Comparison of ENCODE assay signal across 1 cellular context in genomic region chr6:15556711-15557110, GRCh38.
TF ChIP-seq lines count a peak whose summit lies in the region.

No MANE protein-coding gene starts in this region.

TF ChIP-seq in K562, 482 proteins besides CTCF, POLR2A, EP300 and RAD21 (continued from another document):
- TF ChIP-seq, protein P1, sequence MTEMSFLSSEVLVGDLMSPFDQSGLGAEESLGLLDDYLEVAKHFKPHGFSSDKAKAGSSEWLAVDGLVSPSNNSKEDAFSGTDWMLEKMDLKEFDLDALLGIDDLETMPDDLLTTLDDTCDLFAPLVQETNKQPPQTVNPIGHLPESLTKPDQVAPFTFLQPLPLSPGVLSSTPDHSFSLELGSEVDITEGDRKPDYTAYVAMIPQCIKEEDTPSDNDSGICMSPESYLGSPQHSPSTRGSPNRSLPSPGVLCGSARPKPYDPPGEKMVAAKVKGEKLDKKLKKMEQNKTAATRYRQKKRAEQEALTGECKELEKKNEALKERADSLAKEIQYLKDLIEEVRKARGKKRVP (CRISPR knock-in tag; IDR thresholded peaks at IDR 0.05), result no peak
- TF ChIP-seq NCOA6 (IDR thresholded peaks at IDR 0.05), result no peak
- peak; percentile 82; the same call in 1 of the 2 replicates for TF ChIP-seq HBP1 (CRISPR knock-in tag; IDR thresholded peaks at IDR 0.05)
- TF ChIP-seq HDAC3 (IDR thresholded peaks at IDR 0.05; ENCODE audit: borderline replicate concordance, partially characterized antibody), result no peak
- no peak for TF ChIP-seq IRF2 (CRISPR knock-in tag; IDR thresholded peaks at IDR 0.05)
- no peak for TF ChIP-seq ZNF3 (CRISPR knock-in tag; IDR thresholded peaks at IDR 0.05)
- no peak for TF ChIP-seq CBX2 (IDR thresholded peaks at IDR 0.05; ENCODE audit: insufficient read depth, low read length, poor library complexity, severe bottlenecking)
- peak; percentile 28; the same call in 1 of the 2 replicates for TF ChIP-seq ZNF644 (tag; IDR thresholded peaks at IDR 0.05; ENCODE audit: low read depth)
- TF ChIP-seq DMBX1 (CRISPR knock-in tag; IDR thresholded peaks at IDR 0.05; ENCODE audit: borderline replicate concordance), result peak; percentile 58; the same call in 1 of the 2 replicates
- no peak for TF ChIP-seq SUPT5H (IDR thresholded peaks at IDR 0.05)
- TF ChIP-seq SMAD4 (CRISPR knock-in tag; conservative IDR thresholded peaks at IDR 0.05), result no peak
- TF ChIP-seq, protein P2, sequence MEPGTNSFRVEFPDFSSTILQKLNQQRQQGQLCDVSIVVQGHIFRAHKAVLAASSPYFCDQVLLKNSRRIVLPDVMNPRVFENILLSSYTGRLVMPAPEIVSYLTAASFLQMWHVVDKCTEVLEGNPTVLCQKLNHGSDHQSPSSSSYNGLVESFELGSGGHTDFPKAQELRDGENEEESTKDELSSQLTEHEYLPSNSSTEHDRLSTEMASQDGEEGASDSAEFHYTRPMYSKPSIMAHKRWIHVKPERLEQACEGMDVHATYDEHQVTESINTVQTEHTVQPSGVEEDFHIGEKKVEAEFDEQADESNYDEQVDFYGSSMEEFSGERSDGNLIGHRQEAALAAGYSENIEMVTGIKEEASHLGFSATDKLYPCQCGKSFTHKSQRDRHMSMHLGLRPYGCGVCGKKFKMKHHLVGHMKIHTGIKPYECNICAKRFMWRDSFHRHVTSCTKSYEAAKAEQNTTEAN (CRISPR knock-in tag; IDR thresholded peaks at IDR 0.05), result peak; percentile 11; the same call in 1 of the 2 replicates
- TF ChIP-seq NRF1 (conservative IDR thresholded peaks at IDR 0.05 in 1 of 2, IDR thresholded peaks at IDR 0.05 in 1 of 2), result no peak
- no peak for TF ChIP-seq THRAP3 (IDR thresholded peaks at IDR 0.05; ENCODE audit: borderline replicate concordance)
- no peak for TF ChIP-seq HCFC1 (IDR thresholded peaks at IDR 0.05; ENCODE audit: low read depth, low read length)
- TF ChIP-seq, protein P3, sequence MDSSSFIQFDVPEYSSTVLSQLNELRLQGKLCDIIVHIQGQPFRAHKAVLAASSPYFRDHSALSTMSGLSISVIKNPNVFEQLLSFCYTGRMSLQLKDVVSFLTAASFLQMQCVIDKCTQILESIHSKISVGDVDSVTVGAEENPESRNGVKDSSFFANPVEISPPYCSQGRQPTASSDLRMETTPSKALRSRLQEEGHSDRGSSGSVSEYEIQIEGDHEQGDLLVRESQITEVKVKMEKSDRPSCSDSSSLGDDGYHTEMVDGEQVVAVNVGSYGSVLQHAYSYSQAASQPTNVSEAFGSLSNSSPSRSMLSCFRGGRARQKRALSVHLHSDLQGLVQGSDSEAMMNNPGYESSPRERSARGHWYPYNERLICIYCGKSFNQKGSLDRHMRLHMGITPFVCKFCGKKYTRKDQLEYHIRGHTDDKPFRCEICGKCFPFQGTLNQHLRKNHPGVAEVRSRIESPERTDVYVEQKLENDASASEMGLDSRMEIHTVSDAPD (CRISPR knock-in tag; IDR thresholded peaks at IDR 0.05), result no peak
- TF ChIP-seq, protein P4, sequence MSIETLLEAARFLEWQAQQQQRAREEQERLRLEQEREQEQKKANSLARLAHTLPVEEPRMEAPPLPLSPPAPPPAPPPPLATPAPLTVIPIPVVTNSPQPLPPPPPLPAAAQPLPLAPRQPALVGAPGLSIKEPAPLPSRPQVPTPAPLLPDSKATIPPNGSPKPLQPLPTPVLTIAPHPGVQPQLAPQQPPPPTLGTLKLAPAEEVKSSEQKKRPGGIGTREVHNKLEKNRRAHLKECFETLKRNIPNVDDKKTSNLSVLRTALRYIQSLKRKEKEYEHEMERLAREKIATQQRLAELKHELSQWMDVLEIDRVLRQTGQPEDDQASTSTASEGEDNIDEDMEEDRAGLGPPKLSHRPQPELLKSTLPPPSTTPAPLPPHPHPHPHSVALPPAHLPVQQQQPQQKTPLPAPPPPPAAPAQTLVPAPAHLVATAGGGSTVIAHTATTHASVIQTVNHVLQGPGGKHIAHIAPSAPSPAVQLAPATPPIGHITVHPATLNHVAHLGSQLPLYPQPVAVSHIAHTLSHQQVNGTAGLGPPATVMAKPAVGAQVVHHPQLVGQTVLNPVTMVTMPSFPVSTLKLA (conservative IDR thresholded peaks at IDR 0.05), result 0 out of 4 replicates have a peak, but pooled peaks of 1 of the 2 experiments have one; percentile 27
- 0 out of 2 replicates have a peak, but pooled peaks have one; percentile 9 for TF ChIP-seq TCFL5 (CRISPR knock-in tag; conservative IDR thresholded peaks at IDR 0.05)
- TF ChIP-seq SETDB1 (IDR thresholded peaks at IDR 0.05; ENCODE audit: low read length), result no peak
- TF ChIP-seq, protein P5, sequence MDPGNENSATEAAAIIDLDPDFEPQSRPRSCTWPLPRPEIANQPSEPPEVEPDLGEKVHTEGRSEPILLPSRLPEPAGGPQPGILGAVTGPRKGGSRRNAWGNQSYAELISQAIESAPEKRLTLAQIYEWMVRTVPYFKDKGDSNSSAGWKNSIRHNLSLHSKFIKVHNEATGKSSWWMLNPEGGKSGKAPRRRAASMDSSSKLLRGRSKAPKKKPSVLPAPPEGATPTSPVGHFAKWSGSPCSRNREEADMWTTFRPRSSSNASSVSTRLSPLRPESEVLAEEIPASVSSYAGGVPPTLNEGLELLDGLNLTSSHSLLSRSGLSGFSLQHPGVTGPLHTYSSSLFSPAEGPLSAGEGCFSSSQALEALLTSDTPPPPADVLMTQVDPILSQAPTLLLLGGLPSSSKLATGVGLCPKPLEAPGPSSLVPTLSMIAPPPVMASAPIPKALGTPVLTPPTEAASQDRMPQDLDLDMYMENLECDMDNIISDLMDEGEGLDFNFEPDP (CRISPR knock-in tag; IDR thresholded peaks at IDR 0.05), result no peak
- TF ChIP-seq HMGXB4 (CRISPR knock-in tag; IDR thresholded peaks at IDR 0.05), result no peak
- TF ChIP-seq XRCC3 (IDR thresholded peaks at IDR 0.05), result no peak
- TF ChIP-seq ZNF224 (CRISPR knock-in tag; IDR thresholded peaks at IDR 0.05), result no peak
- no peak for TF ChIP-seq ZNF785 (CRISPR knock-in tag; IDR thresholded peaks at IDR 0.05)
- TF ChIP-seq, protein P6, sequence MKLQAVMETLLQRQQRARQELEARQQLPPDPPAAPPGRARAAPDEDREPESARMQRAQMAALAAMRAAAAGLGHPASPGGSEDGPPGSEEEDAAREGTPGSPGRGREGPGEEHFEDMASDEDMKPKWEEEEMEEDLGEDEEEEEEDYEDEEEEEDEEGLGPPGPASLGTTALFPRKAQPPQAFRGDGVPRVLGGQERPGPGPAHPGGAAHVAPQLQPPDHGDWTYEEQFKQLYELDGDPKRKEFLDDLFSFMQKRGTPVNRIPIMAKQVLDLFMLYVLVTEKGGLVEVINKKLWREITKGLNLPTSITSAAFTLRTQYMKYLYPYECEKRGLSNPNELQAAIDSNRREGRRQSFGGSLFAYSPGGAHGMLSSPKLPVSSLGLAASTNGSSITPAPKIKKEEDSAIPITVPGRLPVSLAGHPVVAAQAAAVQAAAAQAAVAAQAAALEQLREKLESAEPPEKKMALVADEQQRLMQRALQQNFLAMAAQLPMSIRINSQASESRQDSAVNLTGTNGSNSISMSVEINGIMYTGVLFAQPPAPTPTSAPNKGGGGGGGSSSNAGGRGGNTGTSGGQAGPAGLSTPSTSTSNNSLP (IDR thresholded peaks at IDR 0.05; ENCODE audit: borderline replicate concordance, low read depth, low read length), result no peak
- no peak for TF ChIP-seq CC2D1A (IDR thresholded peaks at IDR 0.05)
- TF ChIP-seq RFX1 (IDR thresholded peaks at IDR 0.05), result peak; percentile 45; the same call in 1 of the 2 replicates
- no peak for TF ChIP-seq CHD4 (IDR thresholded peaks at IDR 0.05; ENCODE audit: insufficient read depth, insufficient replicate concordance, low read depth, low read length, poor library complexity, severe bottlenecking)
- no peak for TF ChIP-seq NFE2 (IDR thresholded peaks at IDR 0.05; ENCODE audit: low read depth)
- TF ChIP-seq ZNF586 (CRISPR knock-in tag; conservative IDR thresholded peaks at IDR 0.05), result no peak
- no peak for TF ChIP-seq ZBED1 (IDR thresholded peaks at IDR 0.05)
- TF ChIP-seq HNRNPL (IDR thresholded peaks at IDR 0.05; ENCODE audit: low read depth, low read length), result no peak
- TF ChIP-seq PCBP2 (IDR thresholded peaks at IDR 0.05; ENCODE audit: low read depth, low read length, poor library complexity, severe bottlenecking), result no peak
- no peak for TF ChIP-seq POU5F1 (IDR thresholded peaks at IDR 0.05; ENCODE audit: borderline replicate concordance, low read depth, low read length, partially characterized antibody)
- TF ChIP-seq HSF4 (CRISPR knock-in tag; IDR thresholded peaks at IDR 0.05; ENCODE audit: borderline replicate concordance), result 0 out of 2 replicates have a peak, but pooled peaks have one; percentile 25
- TF ChIP-seq NBN (IDR thresholded peaks at IDR 0.05; ENCODE audit: low read depth), result no peak; the same call in 1 of the 2 replicates
- peak; percentile 52 for TF ChIP-seq PKNOX1 (IDR thresholded peaks at IDR 0.05)
- TF ChIP-seq BCL6 (CRISPR knock-in tag; IDR thresholded peaks at IDR 0.05), result 0 out of 2 replicates have a peak, but pooled peaks have one; percentile 11
- TF ChIP-seq MYBL2 (IDR thresholded peaks at IDR 0.05; ENCODE audit: low read depth), result no peak
- no peak for TF ChIP-seq MYBL2 (CRISPR knock-in tag; IDR thresholded peaks at IDR 0.05; ENCODE audit: borderline replicate concordance)
- TF ChIP-seq GTF2A2 (tag; IDR thresholded peaks at IDR 0.05), result no peak
- no peak for TF ChIP-seq MEIS2 (IDR thresholded peaks at IDR 0.05; ENCODE audit: partially characterized antibody)
- TF ChIP-seq ZBTB17 (CRISPR knock-in tag; IDR thresholded peaks at IDR 0.05), result no peak
- no peak for TF ChIP-seq SAP30 (IDR thresholded peaks at IDR 0.05; ENCODE audit: borderline replicate concordance, insufficient read depth, low read depth, low read length, poor library complexity, severe bottlenecking)
- TF ChIP-seq, protein P7, sequence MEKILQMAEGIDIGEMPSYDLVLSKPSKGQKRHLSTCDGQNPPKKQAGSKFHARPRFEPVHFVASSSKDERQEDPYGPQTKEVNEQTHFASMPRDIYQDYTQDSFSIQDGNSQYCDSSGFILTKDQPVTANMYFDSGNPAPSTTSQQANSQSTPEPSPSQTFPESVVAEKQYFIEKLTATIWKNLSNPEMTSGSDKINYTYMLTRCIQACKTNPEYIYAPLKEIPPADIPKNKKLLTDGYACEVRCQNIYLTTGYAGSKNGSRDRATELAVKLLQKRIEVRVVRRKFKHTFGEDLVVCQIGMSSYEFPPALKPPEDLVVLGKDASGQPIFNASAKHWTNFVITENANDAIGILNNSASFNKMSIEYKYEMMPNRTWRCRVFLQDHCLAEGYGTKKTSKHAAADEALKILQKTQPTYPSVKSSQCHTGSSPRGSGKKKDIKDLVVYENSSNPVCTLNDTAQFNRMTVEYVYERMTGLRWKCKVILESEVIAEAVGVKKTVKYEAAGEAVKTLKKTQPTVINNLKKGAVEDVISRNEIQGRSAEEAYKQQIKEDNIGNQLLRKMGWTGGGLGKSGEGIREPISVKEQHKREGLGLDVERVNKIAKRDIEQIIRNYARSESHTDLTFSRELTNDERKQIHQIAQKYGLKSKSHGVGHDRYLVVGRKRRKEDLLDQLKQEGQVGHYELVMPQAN (IDR thresholded peaks at IDR 0.05; ENCODE audit: borderline replicate concordance), result no peak
- TF ChIP-seq NR2C2 (CRISPR knock-in tag; IDR thresholded peaks at IDR 0.05), result no peak
- TF ChIP-seq NR2C2 (tag; IDR thresholded peaks at IDR 0.05), result peak; percentile 46; the same call in 1 of the 2 replicates
- TF ChIP-seq ZNF77 (CRISPR knock-in tag; IDR thresholded peaks at IDR 0.05), result no peak
- no peak for TF ChIP-seq HLTF (IDR thresholded peaks at IDR 0.05)
- TF ChIP-seq EWSR1 (IDR thresholded peaks at IDR 0.05; ENCODE audit: borderline replicate concordance, low read depth, partially characterized antibody), result no peak
- no peak for TF ChIP-seq DNMT1 (IDR thresholded peaks at IDR 0.05)
